24 cellular contexts compared by ENCODE assay signal in genomic region chr9:31629292-31629691, GRCh38.
DNase-seq lines count a peak whose midpoint lies in the region; ATAC-seq, FAIRE-seq and TF ChIP-seq lines count a peak whose summit lies in the region.
"Had no signal": no experiment of that assay in that cellular context is flagged by ENCODE, and none has a peak within 500 bp of the region (broad histone marks: within the 10 kb centered on the region; RNA-seq: fewer than 3 reads in every experiment).

No MANE protein-coding gene starts in this region.

- no peaks in the 10 kb centered on the region for H4K20me1 ChIP-seq in HepG2 (ENCODE audit: insufficient read depth, low read length)
- H4K20me1 ChIP-seq: BLaER1 treated with 17β-estradiol and CSF1 and Interleukin-3, amounts not matched to agents 10 nM and 100 nM had no signal

- FAIRE-seq in HepG2 (lab: Jason Lieb, UNC) = no peak
- FAIRE-seq: A204.1, D721Med, GM12878, GM19239 had no signal

- intact Hi-C loops in HepG2 (cut with micrococcal nuclease; ENCODE audit: unreplicated experiment) = no loop called here
- intact Hi-C loops in right lobe of liver (cut with DNase I) = no loop called here
- intact Hi-C loops in heart left ventricle (cut with DNase I) = no loop called here

- in situ Hi-C loops in HepG2 (cut with HindIII; ENCODE audit: extremely low pct_ligation_motif_present, low pct_unique_long_range_greater_than_20kb) = no loop called here

- H3K9me3 ChIP-seq in HepG2 (ENCODE audit: low read length) (no peaks in the 10 kb centered on the region), right lobe of liver (no peaks in the 10 kb centered on the region), heart left ventricle (peaks cover 0 to 14% (median 6%) of the 10 kb centered on the region in 12 donors)
- H3K9me3 ChIP-seq: BE2C had no signal

- TF ChIP-seq CTCF in HepG2 (CRISPR knock-in tag; IDR thresholded peaks at IDR 0.05) (no peak), right lobe of liver (IDR thresholded peaks at IDR 0.05) (no peak), epithelial cell of esophagus (IDR thresholded peaks at IDR 0.05; ENCODE audit: insufficient read depth, low read depth, low read length, missing control alignments) (no peak), heart left ventricle (IDR thresholded peaks at IDR 0.05) (no peak)

- H3K27me3 ChIP-seq in HepG2 (ENCODE audit: control insufficient read depth in 1 of 2, insufficient read depth in 2 of 2, low read length in 2 of 2) (no peaks in the 10 kb centered on the region), right lobe of liver (no peaks in the 10 kb centered on the region), heart left ventricle (no peaks in the 10 kb centered on the region)
- H3K27me3 ChIP-seq: BE2C; BLaER1 treated with 17β-estradiol and CSF1 and Interleukin-3, amounts not matched to agents 10 nM and 100 nM had no signal

- H3K4me2 ChIP-seq in HepG2 (ENCODE audit: low read depth, low read length) = no peak overlapping the region
- H3K4me2 ChIP-seq: GM23338 had no signal

- no peak for TF ChIP-seq RAD21 in HepG2 (CRISPR knock-in tag; IDR thresholded peaks at IDR 0.05)

- H2AFZ ChIP-seq in HepG2 (ENCODE audit: low read length) = no peak overlapping the region

- CTCF ChIA-PET in HepG2 (lab: Yijun Ruan, JAX; ENCODE audit: low intra/inter-chr PET ratio, low total read pairs) = no interaction called here

- TF ChIP-seq EP300 in HepG2 (IDR thresholded peaks at IDR 0.05; ENCODE audit: low read depth in 2 of 2, low read length in 2 of 2) (no peak), HepG2 (CRISPR knock-in tag; IDR thresholded peaks at IDR 0.05; ENCODE audit: borderline replicate concordance) (no peak)

- H3K79me2 ChIP-seq in HepG2 (ENCODE audit: insufficient read depth, low read length) = no peaks in the 10 kb centered on the region

- POLR2A ChIA-PET in HepG2 (lab: Yijun Ruan, JAX) = no interaction called here

- H3K4me1 ChIP-seq in HepG2 (ENCODE audit: insufficient read depth, low read length) (no peaks in the 10 kb centered on the region), right lobe of liver (no peaks in the 10 kb centered on the region), heart left ventricle (no peaks in the 10 kb centered on the region)

- no TSS peak for BruUV-seq in HepG2 (replicated peaks; lab: Mats Ljungman, UMichigan)

- H3K27ac ChIP-seq in HepG2 (ENCODE audit: extremely low read length, insufficient read depth, low read length) (no peak overlapping the region), right lobe of liver (no peak overlapping the region), heart left ventricle (no peak overlapping the region)
- H3K27ac ChIP-seq: 22Rv1; BLaER1 treated with 17β-estradiol and CSF1 and Interleukin-3, amounts not matched to agents 10 nM and 100 nM had no signal

- no peak for DNase-seq in HepG2 (ENCODE audit: low spot score)
- DNase-seq in right lobe of liver = no peak
- DNase-seq in epithelial cell of esophagus (ENCODE audit: low read depth) = peak; percentile 19
- DNase-seq in renal cortical epithelial cell (ENCODE audit: low read depth) = peak; percentile 47
- DNase-seq in heart left ventricle = no peak
- DNase-seq: ACHN; AML-193; BE2C; CD4-positive, alpha-beta T cell; CD8-positive, alpha-beta memory T cell; DMS 273 treated with DMSO at 0.1 percent for 48 hours; DMS79; EL; GDM1; H9 had no signal

- no peaks in the 10 kb centered on the region for H3K36me3 ChIP-seq in HepG2 (replicated peaks in 1 of 2; ENCODE audit: control insufficient read depth in 1 of 2, insufficient read depth in 2 of 2, low read length in 2 of 2)
- no peaks in the 10 kb centered on the region for H3K36me3 ChIP-seq in right lobe of liver
- H3K36me3 ChIP-seq in heart left ventricle = no peaks in the 10 kb centered on the region
- H3K36me3 ChIP-seq: BE2C; BLaER1 treated with 17β-estradiol and CSF1 and Interleukin-3, amounts not matched to agents 10 nM and 100 nM had no signal

- ATAC-seq in HepG2 (no peak), right lobe of liver (no peak), HG03442 (IDR thresholded peaks at IDR 0.05; ENCODE audit: unreplicated experiment) (no peak), heart left ventricle (no peak)
- ATAC-seq: GM12878, GM23338, HCT116 had no signal

- H3K9ac ChIP-seq in HepG2 (ENCODE audit: insufficient read depth, low read depth, low read length) = no peak overlapping the region
- H3K9ac ChIP-seq: BLaER1 treated with 17β-estradiol and CSF1 and Interleukin-3, amounts not matched to agents 10 nM and 100 nM had no signal

- H3K4me3 ChIP-seq in HepG2 (replicated peaks in 1 of 3; ENCODE audit: insufficient read depth in 1 of 3, low read depth in 2 of 3, low read length in 3 of 3) (no peak overlapping the region), right lobe of liver (no peak overlapping the region), epithelial cell of esophagus (ENCODE audit: low read length) (no peak overlapping the region), heart left ventricle (no peak overlapping the region)
- H3K4me3 ChIP-seq: BLaER1 treated with 17β-estradiol and CSF1 and Interleukin-3, amounts not matched to agents 10 nM and 100 nM; GM12878; GM23338 had no signal

- TF ChIP-seq POLR2A in HepG2 (IDR thresholded peaks at IDR 0.05; ENCODE audit: insufficient read depth in 1 of 2, low read depth in 2 of 2, low read length in 2 of 2) = no peak
- no peak for TF ChIP-seq POLR2A in right lobe of liver (IDR thresholded peaks at IDR 0.05)
- no peak for TF ChIP-seq POLR2A in heart left ventricle (IDR thresholded peaks at IDR 0.05)

TF ChIP-seq in HepG2, 621 proteins besides CTCF, POLR2A, EP300 and RAD21:
- TF ChIP-seq ZNF382 (CRISPR knock-in tag; IDR thresholded peaks at IDR 0.05; ENCODE audit: borderline replicate concordance) (no peak), MAFK (conservative IDR thresholded peaks at IDR 0.05 in 1 of 2, IDR thresholded peaks at IDR 0.05 in 1 of 2; ENCODE audit: low read length in 2 of 2) (peak; percentile 66 to 78), ZBTB3 (CRISPR knock-in tag; IDR thresholded peaks at IDR 0.05; ENCODE audit: borderline replicate concordance, low read depth) (no peak), MAFF (IDR thresholded peaks at IDR 0.05; ENCODE audit: low read depth, low read length) (peak; percentile 71; the same call in 1 of the 2 replicates), ZNF784 (CRISPR knock-in tag; IDR thresholded peaks at IDR 0.05; ENCODE audit: borderline replicate concordance) (no peak)

Comparison
In these comparisons a context has a peak if more than half of its experiments do, and no peak if none do; other contexts are left out.
1. DNase-seq: peak in epithelial cell of esophagus (single experiment) and renal cortical epithelial cell (single experiment); none in HepG2 (single experiment), right lobe of liver (0 of 3) and heart left ventricle (0 of 5).